ENCODE assay signal across 27 cellular contexts in the genomic region with DNA sequence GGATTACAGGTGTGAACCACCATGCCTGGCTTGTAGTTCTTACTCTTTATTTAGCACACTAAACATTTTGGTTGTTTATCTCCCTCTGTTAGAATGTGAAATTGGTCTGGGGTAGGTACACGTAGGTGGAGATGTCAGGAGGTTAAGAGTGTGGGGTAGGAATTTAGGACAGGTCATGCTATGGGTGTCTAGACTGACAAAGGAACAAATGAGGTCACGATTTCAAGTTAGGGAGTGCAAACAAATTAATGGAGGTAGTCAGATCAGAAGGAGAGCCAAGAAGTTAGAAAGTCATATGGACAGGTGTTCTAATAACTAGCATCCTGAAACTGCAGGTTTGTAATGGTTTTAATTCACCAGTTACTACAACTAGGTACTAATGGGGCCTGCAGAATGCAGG. TPM values are rescaled to one million over a fixed set of nuclear protein-coding genes. Genes with fewer than 3 reads are reported as not detected.
A peak's percentile ranks its signal among the peaks of the same experiment; 100 is the strongest.
DNase-seq lines count a peak whose midpoint lies in the region; ATAC-seq and TF ChIP-seq lines count a peak whose summit lies in the region.
"Had no signal": no experiment of that assay in that cellular context is flagged by ENCODE, and none has a peak within 500 bp of the region (broad histone marks: within the 10 kb centered on the region; RNA-seq: fewer than 3 reads in every experiment).

No MANE protein-coding gene starts in this region.

- no peaks in the 10 kb centered on the region for H3K4me1 ChIP-seq in naive thymus-derived CD4-positive, alpha-beta T cell (ENCODE audit: control insufficient read depth in 2 of 2, insufficient read depth in 2 of 2, low read length in 2 of 2)
- H3K4me1 ChIP-seq: BLaER1 treated with 17β-estradiol and CSF1 and Interleukin-3, amounts not matched to agents 10 nM and 100 nM; colonic mucosa had no signal

- intact Hi-C loops in CD4-positive, alpha-beta T cell (cut with DNase I, micrococcal nuclease), result no loop called here
- intact Hi-C loops in naive thymus-derived CD4-positive, alpha-beta T cell (cut with micrococcal nuclease), result no loop called here

- no peaks in the 10 kb centered on the region for H3K9me3 Mint-ChIP-seq in CD4-positive, alpha-beta T cell
- no peaks in the 10 kb centered on the region for H3K9me3 Mint-ChIP-seq in effector memory CD8-positive, alpha-beta T cell
- H3K9me3 Mint-ChIP-seq in naive thymus-derived CD4-positive, alpha-beta T cell, result no peaks in the 10 kb centered on the region
- H3K9me3 Mint-ChIP-seq in chondrocyte (ENCODE audit: low read depth), result no peaks in the 10 kb centered on the region
- H3K9me3 Mint-ChIP-seq: memory B cell; T-helper 2 cell treated with Interferon-gamma antibody and Interleukin-4, amounts not matched to agents 5 μg/mL and 100 μg/mL, for 36 hours had no signal

- H3K36me3 Mint-ChIP-seq in CD4-positive, alpha-beta T cell (ENCODE audit: low read depth), result peaks cover 21% of the 10 kb centered on the region
- H3K36me3 Mint-ChIP-seq in effector memory CD8-positive, alpha-beta T cell (ENCODE audit: insufficient read depth), result peaks cover 23% of the 10 kb centered on the region
- peaks cover 8 to 17% (median 16%) of the 10 kb centered on the region in 5 donors for H3K36me3 Mint-ChIP-seq in naive thymus-derived CD4-positive, alpha-beta T cell
- peaks cover 15% of the 10 kb centered on the region for H3K36me3 Mint-ChIP-seq in chondrocyte (ENCODE audit: low read depth)

- no peak for ATAC-seq in CD4-positive, alpha-beta T cell (ENCODE audit: poor library complexity)
- ATAC-seq in GM18867 (IDR thresholded peaks at IDR 0.05; ENCODE audit: unreplicated experiment) (peak; percentile 29), HG03103 (IDR thresholded peaks at IDR 0.05; ENCODE audit: low read depth, unreplicated experiment) (peak; percentile 26), GM19452 (IDR thresholded peaks at IDR 0.05; ENCODE audit: unreplicated experiment) (no peak)
- peak; percentile 23 for ATAC-seq in effector memory CD8-positive, alpha-beta T cell (replicated peaks)
- no peak for ATAC-seq in naive thymus-derived CD4-positive, alpha-beta T cell
- ATAC-seq: heart right ventricle, SK-N-SH treated with all-trans-retinoic acid at 6 μM for 48 hours had no signal

- CTCF ChIA-PET in CD4-positive, alpha-beta T cell (lab: Charles Lee), result no interaction called here
- CTCF ChIA-PET in naive thymus-derived CD4-positive, alpha-beta T cell (lab: Charles Lee), result no interaction called here

- peaks cover 0 to 16% (median 7%) of the 10 kb centered on the region in 3 experiments for H3K36me3 ChIP-seq in naive thymus-derived CD4-positive, alpha-beta T cell (ENCODE audit: control insufficient read depth in 2 of 3, insufficient read depth in 3 of 3, low read length in 3 of 3)
- H3K36me3 ChIP-seq: colonic mucosa had no signal

- DNase-seq in CD4-positive, alpha-beta T cell, result no peak
- DNase-seq in effector memory CD8-positive, alpha-beta T cell, result no peak
- no peak for DNase-seq in AG08396 (ENCODE audit: low spot score)
- no peak for DNase-seq in naive thymus-derived CD4-positive, alpha-beta T cell
- no peak for DNase-seq in chondrocyte (ENCODE audit: low spot score)
- DNase-seq: activated CD4-positive, alpha-beta T cell treated with anti-CD3 and anti-CD28 coated beads for 48 hours; activated gamma-delta T cell; colonic mucosa; effector memory CD4-positive, alpha-beta T cell; EL; foreskin fibroblast; heart right ventricle; left colon; NCI-H1105 treated with DMSO at 0.1 percent for 48 hours; NCI-H2081 treated with DMSO at 0.1 percent for 48 hours; retina; stimulated activated CD4-positive, alpha-beta T cell treated with anti-CD3 and anti-CD28 coated beads, Interleukin-2, amount 100 ng/mL, for 48 hours; stimulated activated naive CD4-positive, alpha-beta T cell had no signal

- TF ChIP-seq CTCF in CD4-positive, alpha-beta T cell (IDR thresholded peaks at IDR 0.05), result no peak
- TF ChIP-seq CTCF in chondrocyte (IDR thresholded peaks at IDR 0.05), result no peak

- POLR2A ChIA-PET in CD4-positive, alpha-beta T cell (lab: Charles Lee), result interaction anchor here (1.3 kb wide), 1 partner anchor 20 kb away, joined by 3 read pairs; no protein-coding TSS in a partner anchor
- POLR2A ChIA-PET in naive thymus-derived CD4-positive, alpha-beta T cell (lab: Charles Lee), result interaction anchor here (0.6 kb wide), 1 partner anchor 16 kb away, joined by 3 read pairs; no protein-coding TSS in a partner anchor

- H3K27ac ChIP-seq in CD4-positive, alpha-beta T cell (ENCODE audit: low read depth, low read length), result no peak overlapping the region
- no peak overlapping the region for H3K27ac ChIP-seq in naive thymus-derived CD4-positive, alpha-beta T cell (ENCODE audit: low read depth, low read length)
- H3K27ac ChIP-seq: BLaER1 treated with 17β-estradiol and CSF1 and Interleukin-3, amounts not matched to agents 10 nM and 100 nM; colonic mucosa; heart right ventricle; thoracic aorta had no signal

- no peaks in the 10 kb centered on the region for H3K9me3 ChIP-seq in CD4-positive, alpha-beta T cell (ENCODE audit: control insufficient read depth, low read length)
- no peaks in the 10 kb centered on the region for H3K9me3 ChIP-seq in naive thymus-derived CD4-positive, alpha-beta T cell (ENCODE audit: control insufficient read depth in 2 of 3, low read length in 3 of 3)
- H3K9me3 ChIP-seq: BLaER1 treated with 17β-estradiol and CSF1 and Interleukin-3, amounts not matched to agents 10 nM and 100 nM; colonic mucosa; heart right ventricle; thoracic aorta had no signal

- H3K27me3 ChIP-seq in CD4-positive, alpha-beta T cell (ENCODE audit: control insufficient read depth, insufficient read depth, low read length), result no peaks in the 10 kb centered on the region
- H3K27me3 ChIP-seq in naive thymus-derived CD4-positive, alpha-beta T cell (ENCODE audit: control insufficient read depth in 2 of 2, insufficient read depth in 2 of 2, low read length in 2 of 2), result no peaks in the 10 kb centered on the region
- H3K27me3 ChIP-seq: BLaER1 treated with 17β-estradiol and CSF1 and Interleukin-3, amounts not matched to agents 10 nM and 100 nM; colonic mucosa; heart right ventricle had no signal

- H3K27me3 Mint-ChIP-seq in CD4-positive, alpha-beta T cell, result no peaks in the 10 kb centered on the region
- H3K27me3 Mint-ChIP-seq in effector memory CD8-positive, alpha-beta T cell, result no peaks in the 10 kb centered on the region
- H3K27me3 Mint-ChIP-seq in naive thymus-derived CD4-positive, alpha-beta T cell, result no peaks in the 10 kb centered on the region
- no peaks in the 10 kb centered on the region for H3K27me3 Mint-ChIP-seq in chondrocyte (ENCODE audit: low read depth)
- H3K27me3 Mint-ChIP-seq: memory B cell had no signal

- no peak overlapping the region for H3K4me3 Mint-ChIP-seq in CD4-positive, alpha-beta T cell
- no peak overlapping the region for H3K4me3 Mint-ChIP-seq in effector memory CD8-positive, alpha-beta T cell
- H3K4me3 Mint-ChIP-seq in naive thymus-derived CD4-positive, alpha-beta T cell, result no peak overlapping the region
- no peak overlapping the region for H3K4me3 Mint-ChIP-seq in chondrocyte (ENCODE audit: unreplicated experiment)
- H3K4me3 Mint-ChIP-seq: memory B cell; T-helper 2 cell treated with Interferon-gamma antibody and Interleukin-4, amounts not matched to agents 5 μg/mL and 100 μg/mL, for 36 hours had no signal

- H3K4me3 ChIP-seq in naive thymus-derived CD4-positive, alpha-beta T cell (ENCODE audit: low read length), result no peak overlapping the region
- H3K4me3 ChIP-seq: BLaER1 treated with 17β-estradiol and CSF1 and Interleukin-3, amounts not matched to agents 10 nM and 100 nM; colonic mucosa; heart right ventricle; smooth muscle cell; thoracic aorta had no signal

- peaks cover 8% of the 10 kb centered on the region for H3K4me1 Mint-ChIP-seq in CD4-positive, alpha-beta T cell (ENCODE audit: low read depth)
- peaks cover 8 to 20% of the 10 kb centered on the region in 2 donors for H3K4me1 Mint-ChIP-seq in effector memory CD8-positive, alpha-beta T cell (ENCODE audit: low read depth in 2 of 2)
- H3K4me1 Mint-ChIP-seq in naive thymus-derived CD4-positive, alpha-beta T cell, result peaks cover 0 to 20% (median 7%) of the 10 kb centered on the region in 7 donors
- H3K4me1 Mint-ChIP-seq in chondrocyte (ENCODE audit: low read depth), result peaks cover 49% of the 10 kb centered on the region

- peak overlapping the region; percentile 0 for H3K27ac Mint-ChIP-seq in CD4-positive, alpha-beta T cell
- peak overlapping the region; percentile 67 to 70 for H3K27ac Mint-ChIP-seq in effector memory CD8-positive, alpha-beta T cell
- peak overlapping the region in 2 of 9 donors; percentile 16 to 28 for H3K27ac Mint-ChIP-seq in naive thymus-derived CD4-positive, alpha-beta T cell
- H3K27ac Mint-ChIP-seq in chondrocyte (ENCODE audit: unreplicated experiment), result no peak overlapping the region
- H3K27ac Mint-ChIP-seq: memory B cell; T-helper 2 cell treated with Interferon-gamma antibody and Interleukin-4, amounts not matched to agents 5 μg/mL and 100 μg/mL, for 36 hours had no signal

RNA-seq across cellular contexts. Expression of gene CDV3, which starts 19.8 kb away (rescaled TPM):
- total RNA-seq in CD4-positive, alpha-beta T cell, result 100 to 1,000 TPM; 206 to 228 TPM
- 100 to 1,000 TPM; 179 to 206 (median 200) TPM for total RNA-seq in naive thymus-derived CD4-positive, alpha-beta T cell
- polyA plus RNA-seq in naive thymus-derived CD4-positive, alpha-beta T cell, result 10 to 100 TPM; 37.4 to 45.4 TPM
- total RNA-seq in chondrocyte, result 133 to 192 TPM (median 184 TPM) in 3 replicates

Comparison
In these comparisons a context has a peak if more than half of its experiments do, and no peak if none do; other contexts are left out.
1. ATAC-seq: peak in GM18867 (single experiment), HG03103 (single experiment) and effector memory CD8-positive, alpha-beta T cell (single experiment); none in CD4-positive, alpha-beta T cell (single experiment), naive thymus-derived CD4-positive, alpha-beta T cell (single experiment) and GM19452 (single experiment).